Comparison of ENCODE assay signal across 1 cellular context in genomic region chr6:107116328-107116892, GRCh38.
TF ChIP-seq lines count a peak whose summit lies in the region.

No MANE protein-coding gene starts in this region.

TF ChIP-seq in WTC11, 78 proteins besides CTCF, POLR2A, EP300 and RAD21 (continued from another document):
- peak; percentile 46; the same call in 1 of the 2 replicates for TF ChIP-seq USF2 (CRISPR knock-in tag; IDR thresholded peaks at IDR 0.05)
- no peak for TF ChIP-seq ETV6 (CRISPR knock-in tag; IDR thresholded peaks at IDR 0.05)
TF ChIP-seq in WTC11: peak in this region for 3.
